ENCODE assay signal across 31 cellular contexts in genomic region chr3:157586293-157586692, GRCh38.
"Had no signal": no experiment of that assay in that cellular context is flagged by ENCODE, and none has a peak within 500 bp of the region (broad histone marks: within the 10 kb centered on the region; RNA-seq: fewer than 3 reads in every experiment).

No MANE protein-coding gene starts in this region.

- H3K4me1 Mint-ChIP-seq: activated CD4-positive, alpha-beta T cell treated with anti-CD3 and anti-CD28 coated beads for 36 hours; activated CD4-positive, alpha-beta T cell treated with anti-CD3 and anti-CD28 coated beads, Interleukin-2, amount 10 ng/mL, durations not matched to agents 7 days and 5 days; activated naive CD4-positive, alpha-beta T cell treated with anti-CD3 and anti-CD28 coated beads, Interleukin-2, amount 50 U/mL, for 24 hours; activated naive CD8-positive, alpha-beta T cell treated with anti-CD3 and anti-CD28 coated beads, Interleukin-2, amount 10 ng/mL, durations not matched to agents 7 days and 5 days; central memory CD8-positive, alpha-beta T cell had no signal

- H3K36me3 ChIP-seq: ascending aorta, cardiac muscle cell had no signal

- H3K27me3 ChIP-seq: ascending aorta, cardiac muscle cell had no signal

- H3K9me3 Mint-ChIP-seq: activated CD4-positive, alpha-beta T cell treated with anti-CD3 and anti-CD28 coated beads, Interleukin-2, amount 10 ng/mL, durations not matched to agents 7 days and 5 days; activated naive CD4-positive, alpha-beta T cell treated with anti-CD3 and anti-CD28 coated beads, Interleukin-2, amount 50 U/mL, for 24 hours; activated naive CD8-positive, alpha-beta T cell treated with anti-CD3 and anti-CD28 coated beads, Interleukin-2, amount 10 ng/mL, durations not matched to agents 7 days and 5 days; activated T-cell treated with anti-CD3 and anti-CD28 coated beads, Interleukin-2, amount 50 U/mL, for 24 hours; activated T-helper 2 cell treated with anti-CD3 and anti-CD28 coated beads, Interferon-gamma antibody, Interleukin-2, Interleukin-4, amounts not matched to agents 10 μg/mL and 5 μg/mL and 100 μg/mL, durations not matched to agents 14 hours and 24 hours and 36 hours; central memory CD8-positive, alpha-beta T cell had no signal

- DNase-seq: activated CD4-positive, alpha-beta T cell treated with anti-CD3 and anti-CD28 coated beads for 36 hours; activated CD4-positive, alpha-beta T cell treated with anti-CD3 and anti-CD28 coated beads, Interleukin-2, amount 10 ng/mL, durations not matched to agents 7 days and 5 days; activated CD4-positive, alpha-beta T cell treated with anti-CD3 and anti-CD28 coated beads, Interleukin-2, amount 50 U/mL, for 48 hours; activated CD8-positive, alpha-beta T cell treated with anti-CD3 and anti-CD28 coated beads, Interleukin-2, amount 10 ng/mL, durations not matched to agents 7 days and 5 days; activated gamma-delta T cell; activated naive CD4-positive, alpha-beta T cell treated with Interleukin-2 at 50 U/mL for 16 hours; activated naive CD8-positive, alpha-beta T cell treated with anti-CD3 and anti-CD28 coated beads, Interleukin-2, amount 10 ng/mL, durations not matched to agents 7 days and 5 days; activated T-cell treated with anti-CD3 and anti-CD28 coated beads, Interleukin-2, amount 50 U/mL, for 24 hours; amygdala; NCI-H1092; NCI-H146; NCI-H187; NCI-H2029 treated with DMSO at 0.1 percent for 48 hours; NCI-H2107; NCI-H2171; NCI-H510A; NCI-H526; NCI-H748 treated with DMSO at 0.1 percent for 48 hours; PC-9; SIG-M5; SW 1271; T-helper 1 cell; T-helper 2 cell; T-helper 9 cell had no signal

- H3K4me1 ChIP-seq: ascending aorta had no signal

- H3K27ac Mint-ChIP-seq: activated CD4-positive, alpha-beta T cell treated with anti-CD3 and anti-CD28 coated beads for 36 hours; activated CD4-positive, alpha-beta T cell treated with anti-CD3 and anti-CD28 coated beads, Interleukin-2, amount 10 ng/mL, durations not matched to agents 7 days and 5 days; activated CD8-positive, alpha-beta T cell treated with anti-CD3 and anti-CD28 coated beads, Interleukin-2, amount 10 ng/mL, durations not matched to agents 7 days and 5 days; activated naive CD4-positive, alpha-beta T cell treated with anti-CD3 and anti-CD28 coated beads, Interleukin-2, amount 50 U/mL, for 24 hours; activated naive CD8-positive, alpha-beta T cell treated with anti-CD3 and anti-CD28 coated beads, Interleukin-2, amount 10 ng/mL, durations not matched to agents 7 days and 5 days; activated T-cell treated with anti-CD3 and anti-CD28 coated beads, Interleukin-2, amount 50 U/mL, for 24 hours; activated T-helper 2 cell treated with anti-CD3 and anti-CD28 coated beads, Interferon-gamma antibody, Interleukin-2, Interleukin-4, amounts not matched to agents 10 μg/mL and 5 μg/mL and 100 μg/mL, durations not matched to agents 14 hours and 24 hours and 36 hours; WTC11 had no signal

- H3K27ac ChIP-seq: ascending aorta, cardiac muscle cell, PC-9, RWPE1 had no signal

- H3K36me3 Mint-ChIP-seq: activated naive CD4-positive, alpha-beta T cell treated with anti-CD3 and anti-CD28 coated beads, Interleukin-2, amount 50 U/mL, for 24 hours; activated naive CD8-positive, alpha-beta T cell treated with anti-CD3 and anti-CD28 coated beads, Interleukin-2, amount 10 ng/mL, durations not matched to agents 7 days and 5 days had no signal

- H3K9me3 ChIP-seq: ascending aorta had no signal

- H3K4me3 ChIP-seq: ascending aorta, cardiac muscle cell, PC-9 had no signal

- H3K4me3 Mint-ChIP-seq: activated CD4-positive, alpha-beta T cell treated with anti-CD3 and anti-CD28 coated beads for 36 hours; activated CD4-positive, alpha-beta T cell treated with anti-CD3 and anti-CD28 coated beads, Interleukin-2, amount 10 ng/mL, durations not matched to agents 7 days and 5 days; activated CD8-positive, alpha-beta T cell treated with anti-CD3 and anti-CD28 coated beads, Interleukin-2, amount 10 ng/mL, durations not matched to agents 7 days and 5 days; activated naive CD4-positive, alpha-beta T cell treated with anti-CD3 and anti-CD28 coated beads, Interleukin-2, amount 50 U/mL, for 24 hours; activated naive CD8-positive, alpha-beta T cell treated with anti-CD3 and anti-CD28 coated beads, Interleukin-2, amount 10 ng/mL, durations not matched to agents 7 days and 5 days; activated T-cell treated with anti-CD3 and anti-CD28 coated beads, Interleukin-2, amount 50 U/mL, for 24 hours; central memory CD8-positive, alpha-beta T cell; WTC11 had no signal
